In the genomic region with DNA sequence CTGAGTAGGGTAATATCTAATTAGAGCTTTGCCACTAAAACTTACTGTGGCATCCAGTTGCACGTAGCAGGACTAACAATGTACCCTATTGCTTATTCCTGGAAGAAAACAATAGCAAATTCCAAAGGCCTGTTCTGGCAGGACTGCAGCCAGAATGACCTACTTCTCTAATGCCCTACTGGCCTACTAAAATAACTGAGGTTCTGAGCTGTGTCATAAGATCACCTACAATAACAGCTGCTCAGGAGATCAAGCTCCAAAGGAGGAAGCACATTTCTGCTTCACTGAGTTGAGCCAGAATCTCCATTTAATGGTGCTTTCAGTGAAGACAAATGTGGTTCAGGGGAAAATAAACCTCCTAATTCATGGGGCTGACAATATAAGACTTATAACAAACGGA, we compare ENCODE assay signal across 9 cellular contexts. TPM values are rescaled to one million over a fixed set of nuclear protein-coding genes. Genes with fewer than 3 reads are reported as not detected.
A peak's percentile ranks its signal among the peaks of the same experiment; 100 is the strongest.
DNase-seq lines count a peak whose midpoint lies in the region; ATAC-seq and TF ChIP-seq lines count a peak whose summit lies in the region.
"Had no signal": no experiment of that assay in that cellular context is flagged by ENCODE, and none has a peak within 500 bp of the region (broad histone marks: within the 10 kb centered on the region; RNA-seq: fewer than 3 reads in every experiment).

No MANE protein-coding gene starts in this region.

- TF ChIP-seq POLR2A in esophagus muscularis mucosa (IDR thresholded peaks at IDR 0.05; ENCODE audit: low read depth) = no peak

- no peak overlapping the region for H2BK12ac ChIP-seq in mesenchymal stem cell (ENCODE audit: low read length in 2 of 2)

- no peak for TF ChIP-seq CTCF in cardiac fibroblast (IDR thresholded peaks at IDR 0.05; ENCODE audit: low read depth, low read length)
- no peak for TF ChIP-seq CTCF in esophagus muscularis mucosa (IDR thresholded peaks at IDR 0.05)
- no peak for TF ChIP-seq CTCF in omental fat pad (IDR thresholded peaks at IDR 0.05)

- no peaks in the 10 kb centered on the region for H3K27me3 ChIP-seq in BLaER1
- H3K27me3 ChIP-seq in mesenchymal stem cell (ENCODE audit: control insufficient read depth in 1 of 2, insufficient read depth in 1 of 2, low read length in 2 of 2) = no peaks in the 10 kb centered on the region
- no peaks in the 10 kb centered on the region for H3K27me3 ChIP-seq in esophagus muscularis mucosa

- ATAC-seq in omental fat pad (ENCODE audit: low FRiP score) (no peak), GM18519 (IDR thresholded peaks at IDR 0.05; ENCODE audit: low FRiP score, unreplicated experiment) (no peak)

- no peak overlapping the region for H3K23ac ChIP-seq in mesenchymal stem cell (ENCODE audit: low read length in 2 of 2)

- no peaks in the 10 kb centered on the region for H3K79me1 ChIP-seq in mesenchymal stem cell (replicated peaks; ENCODE audit: low read length, poor library complexity, severe bottlenecking)

- no peak overlapping the region for H3K4ac ChIP-seq in mesenchymal stem cell (ENCODE audit: low read depth in 1 of 2, low read length in 2 of 2)

- H3K9ac ChIP-seq in BLaER1 (no peak overlapping the region), mesenchymal stem cell (ENCODE audit: low read length) (no peak overlapping the region)

- DNase-seq in NCI-H226 (peak; percentile 42), cardiac fibroblast (ENCODE audit: low read depth in 2 of 2) (peak; percentile 78 to 90), mesenchymal stem cell (no peak), esophagus muscularis mucosa (ENCODE audit: extremely low spot score) (no peak), omental fat pad (ENCODE audit: low spot score) (no peak)
- DNase-seq in effector CD4-positive, alpha-beta T cell = no peak
- DNase-seq: amygdala had no signal

- intact Hi-C loops in esophagus muscularis mucosa (cut with DNase I) = no loop called here

- no peak overlapping the region for H3K14ac ChIP-seq in mesenchymal stem cell (ENCODE audit: low read length in 2 of 2)

- no peak overlapping the region for H2AFZ ChIP-seq in mesenchymal stem cell (ENCODE audit: low read depth, low read length)

- no peak overlapping the region for H4K8ac ChIP-seq in mesenchymal stem cell (ENCODE audit: low read length)

- H3K9me3 ChIP-seq in BLaER1 (no peaks in the 10 kb centered on the region), mesenchymal stem cell (ENCODE audit: control insufficient read depth, low read length) (no peaks in the 10 kb centered on the region), esophagus muscularis mucosa (no peaks in the 10 kb centered on the region)

- H2AK5ac ChIP-seq in mesenchymal stem cell (ENCODE audit: low read length, severe bottlenecking) = no peak overlapping the region

- no peak overlapping the region for H2BK15ac ChIP-seq in mesenchymal stem cell (ENCODE audit: low read depth, poor library complexity, severe bottlenecking)

- peak overlapping the region; percentile 16 for H3K4me2 ChIP-seq in BLaER1
- no peak overlapping the region for H3K4me2 ChIP-seq in mesenchymal stem cell (ENCODE audit: low read length, poor library complexity, severe bottlenecking)

- no peak overlapping the region for H4K91ac ChIP-seq in mesenchymal stem cell (ENCODE audit: low read length)

- H3K36me3 ChIP-seq in BLaER1 = no peaks in the 10 kb centered on the region
- no peaks in the 10 kb centered on the region for H3K36me3 ChIP-seq in mesenchymal stem cell (ENCODE audit: control insufficient read depth in 1 of 2, insufficient read depth in 2 of 2, low read depth in 1 of 2, low read length in 2 of 2)
- no peaks in the 10 kb centered on the region for H3K36me3 ChIP-seq in esophagus muscularis mucosa

- no peaks in the 10 kb centered on the region for H4K20me1 ChIP-seq in BLaER1

- H3K18ac ChIP-seq in mesenchymal stem cell (ENCODE audit: low read depth in 1 of 2, low read length in 2 of 2) = no peak overlapping the region

- WGBS in mesenchymal stem cell = 73% methylated on average over 1 of the region's 2 CpGs
- WGBS in esophagus muscularis mucosa = 69% methylated on average over 1 of the region's 2 CpGs

- H3K4me1 ChIP-seq in BLaER1 = peaks cover 12% of the 10 kb centered on the region
- H3K4me1 ChIP-seq in mesenchymal stem cell (ENCODE audit: control insufficient read depth, insufficient read depth, low read depth, low read length) = peaks cover 4% of the 10 kb centered on the region
- peaks cover 4 to 13% (median 10%) of the 10 kb centered on the region in 4 donors for H3K4me1 ChIP-seq in esophagus muscularis mucosa

- no peak overlapping the region for H2BK5ac ChIP-seq in mesenchymal stem cell (ENCODE audit: low read depth, low read length, poor library complexity, severe bottlenecking)

- H3K4me3 ChIP-seq in BLaER1 (no peak overlapping the region), cardiac fibroblast (replicated peaks in 1 of 2; ENCODE audit: low read depth in 2 of 2, low read length in 2 of 2) (no peak overlapping the region), mesenchymal stem cell (ENCODE audit: insufficient read depth in 1 of 2, low read depth in 1 of 2, low read length in 2 of 2) (no peak overlapping the region), esophagus muscularis mucosa (no peak overlapping the region)

- no peak overlapping the region for H2BK120ac ChIP-seq in mesenchymal stem cell (ENCODE audit: low read depth, low read length)

- H3K27ac ChIP-seq in BLaER1 (no peak overlapping the region), mesenchymal stem cell (ENCODE audit: low read length, poor library complexity, severe bottlenecking) (peak overlapping the region; percentile 58), esophagus muscularis mucosa (replicated peaks in 1 of 4) (no peak overlapping the region)

- TF ChIP-seq EP300 in esophagus muscularis mucosa (IDR thresholded peaks at IDR 0.05) = no peak

RNA-seq across cellular contexts. Expression of a gene that starts 42.2 kb away (rescaled TPM):
- polyA plus RNA-seq in mesenchymal stem cell (2013, experiment 1 of 2) = 35.4 TPM
- polyA plus RNA-seq in mesenchymal stem cell (2013, experiment 2 of 2) = 37.7 TPM
- total RNA-seq in esophagus muscularis mucosa = 1 to 10 TPM in 1 of 4 donors, not detected in 3; 8.0 TPM
- 100 to 1,000 TPM in 1 of 4 donors, 10 to 100 TPM in 1, 1 to 10 TPM in 2; 6.0 to 150 (median 10.6) TPM for total RNA-seq in omental fat pad

Comparison
In these comparisons a context has a peak if more than half of its experiments do, and no peak if none do; other contexts are left out.
1. DNase-seq: peak in NCI-H226 (single experiment) and cardiac fibroblast (2 of 2); none in mesenchymal stem cell (single experiment), effector CD4-positive, alpha-beta T cell (single experiment), esophagus muscularis mucosa (single experiment) and omental fat pad (single experiment).